Comparison of ENCODE assay signal across 14 cellular contexts in the genomic region with DNA sequence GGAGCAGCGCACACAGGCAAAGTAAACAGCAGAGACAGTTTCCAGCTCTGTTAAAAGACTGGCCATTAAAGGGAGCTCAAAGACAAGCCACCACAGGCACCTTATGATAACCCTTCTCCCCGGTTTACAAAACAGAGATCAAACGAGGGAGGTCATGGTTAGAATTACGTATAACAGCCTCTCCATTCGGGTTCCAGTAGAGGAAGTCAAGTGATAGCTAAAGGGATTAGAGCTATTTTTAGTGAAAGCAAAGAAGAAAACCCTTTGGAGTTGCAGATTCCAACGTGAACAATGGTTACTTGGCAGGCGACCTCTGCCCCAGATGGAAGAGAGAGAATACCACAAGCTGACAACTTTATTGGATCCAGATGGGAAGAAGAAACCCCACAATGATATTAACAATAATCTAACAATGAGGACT. TPM values are rescaled to one million over a fixed set of nuclear protein-coding genes. Genes with fewer than 3 reads are reported as not detected.
DNase-seq lines count a peak whose midpoint lies in the region; TF ChIP-seq lines count a peak whose summit lies in the region.
"Had no signal": no experiment of that assay in that cellular context is flagged by ENCODE, and none has a peak within 500 bp of the region (broad histone marks: within the 10 kb centered on the region; RNA-seq: fewer than 3 reads in every experiment).

No MANE protein-coding gene starts in this region.

- no peak overlapping the region for H3K9ac ChIP-seq in endodermal cell (ENCODE audit: extremely low read depth, low read length, poor library complexity, severe bottlenecking)

- no peaks in the 10 kb centered on the region for H3K27me3 ChIP-seq in endodermal cell (ENCODE audit: control insufficient read depth, insufficient read depth, low read length, poor library complexity, severe bottlenecking)

- no peaks in the 10 kb centered on the region for H3K9me3 Mint-ChIP-seq in activated CD4-positive, alpha-beta T cell treated with anti-CD3 and anti-CD28 coated beads, Interleukin-2, amount 10 ng/mL, durations not matched to agents 7 days and 5 days
- H3K9me3 Mint-ChIP-seq in endodermal cell: no peaks in the 10 kb centered on the region

- H3K4me3 ChIP-seq in endodermal cell (ENCODE audit: low read length): peak overlapping the region; percentile 9

- WGBS in endodermal cell (ENCODE audit: insufficient coverage in 1 of 2, insufficient read length in 1 of 2), 2 experiments: 29% methylated on average over 5 to 7 of the region's 7 CpGs

- TF ChIP-seq CTCF in endodermal cell (conservative IDR thresholded peaks at IDR 0.05): no peak

- no peak overlapping the region for H3K4me3 Mint-ChIP-seq in activated CD4-positive, alpha-beta T cell treated with anti-CD3 and anti-CD28 coated beads, Interleukin-2, amount 10 ng/mL, durations not matched to agents 7 days and 5 days
- H3K4me3 Mint-ChIP-seq in endodermal cell: no peak overlapping the region
- H3K4me3 Mint-ChIP-seq: H9 had no signal

- CTCF ChIA-PET in activated CD4-positive, alpha-beta T cell treated with anti-CD3 and anti-CD28 coated beads, Interleukin-2, amount 10 ng/mL, durations not matched to agents 7 days and 5 days (lab: Charles Lee): no interaction called here

- POLR2A ChIA-PET in activated CD4-positive, alpha-beta T cell treated with anti-CD3 and anti-CD28 coated beads, Interleukin-2, amount 10 ng/mL, durations not matched to agents 7 days and 5 days (lab: Charles Lee): no interaction called here

- peaks cover 2% of the 10 kb centered on the region for H3K27me3 Mint-ChIP-seq in activated CD4-positive, alpha-beta T cell treated with anti-CD3 and anti-CD28 coated beads, Interleukin-2, amount 10 ng/mL, durations not matched to agents 7 days and 5 days
- H3K27me3 Mint-ChIP-seq in endodermal cell (ENCODE audit: insufficient read depth): peaks cover 4% of the 10 kb centered on the region

- H3K4me1 ChIP-seq in endodermal cell (ENCODE audit: control insufficient read depth, insufficient read depth, low read length): peaks cover 10% of the 10 kb centered on the region
- H3K4me1 ChIP-seq: foreskin keratinocyte had no signal

- no peaks in the 10 kb centered on the region for H3K36me3 ChIP-seq in endodermal cell (ENCODE audit: control insufficient read depth, insufficient read depth, low read length)

- peak overlapping the region; percentile 45 for H3K27ac ChIP-seq in endodermal cell (ENCODE audit: low read depth, low read length)
- H3K27ac ChIP-seq: foreskin keratinocyte had no signal

- no peaks in the 10 kb centered on the region for H3K36me3 Mint-ChIP-seq in activated CD4-positive, alpha-beta T cell treated with anti-CD3 and anti-CD28 coated beads, Interleukin-2, amount 10 ng/mL, durations not matched to agents 7 days and 5 days (ENCODE audit: low read depth)
- H3K36me3 Mint-ChIP-seq in endodermal cell (ENCODE audit: low read depth): no peaks in the 10 kb centered on the region

- H3K27ac Mint-ChIP-seq in activated CD4-positive, alpha-beta T cell treated with anti-CD3 and anti-CD28 coated beads, Interleukin-2, amount 10 ng/mL, durations not matched to agents 7 days and 5 days: no peak overlapping the region
- H3K27ac Mint-ChIP-seq in endodermal cell: no peak overlapping the region
- H3K27ac Mint-ChIP-seq: H9 had no signal

- H3K4me1 Mint-ChIP-seq in activated CD4-positive, alpha-beta T cell treated with anti-CD3 and anti-CD28 coated beads, Interleukin-2, amount 10 ng/mL, durations not matched to agents 7 days and 5 days: peaks cover 10% of the 10 kb centered on the region
- peaks cover 14% of the 10 kb centered on the region for H3K4me1 Mint-ChIP-seq in endodermal cell

- H3K9me3 ChIP-seq in endodermal cell (ENCODE audit: control insufficient read depth, low read length): no peaks in the 10 kb centered on the region

- peak; percentile 15 for DNase-seq in activated CD4-positive, alpha-beta T cell treated with anti-CD3 and anti-CD28 coated beads, Interleukin-2, amount 10 ng/mL, durations not matched to agents 7 days and 5 days
- DNase-seq in activated CD4-positive, alpha-beta T cell treated with anti-CD3 and anti-CD28 coated beads for 4 hours: no peak
- DNase-seq in HuH-7 (ENCODE audit: low spot score) (peak; percentile 48), endodermal cell (no peak), non-pigmented ciliary epithelial cell (ENCODE audit: low read depth) (peak; percentile 36), 8988T (no peak), NCI-H2081 treated with DMSO at 0.1 percent for 48 hours (lab: John Stamatoyannopoulos, UW) (no peak)
- no peak for DNase-seq in stimulated activated CD8-positive, alpha-beta memory T cell treated with anti-CD3 and anti-CD28 coated beads, Interleukin-4, amount 100 ng/mL, for 48 hours
- DNase-seq: activated CD8-positive, alpha-beta memory T cell treated with anti-CD3 and anti-CD28 coated beads for 24 hours; foreskin keratinocyte; H9; mammary epithelial cell; NCI-H774 had no signal

RNA-seq across cellular contexts. Expression of a gene that starts 31.2 kb away (rescaled TPM):
- under 1 TPM; 0.87 TPM for total RNA-seq in activated CD4-positive, alpha-beta T cell treated with anti-CD3 and anti-CD28 coated beads, Interleukin-2, amount 10 ng/mL, durations not matched to agents 7 days and 5 days
- not detected for total RNA-seq in endodermal cell
- 0.32 TPM for polyA plus RNA-seq in endodermal cell (2013, experiment 1 of 2)
- polyA plus RNA-seq in endodermal cell (2013, experiment 2 of 2): 0.62 TPM
- total RNA-seq: foreskin keratinocyte, H9, pulmonary artery endothelial cell had no signal

Comparison
In these comparisons a context has a peak if more than half of its experiments do, and no peak if none do; other contexts are left out.
1. DNase-seq: peak in activated CD4-positive, alpha-beta T cell treated with anti-CD3 and anti-CD28 coated beads, Interleukin-2, amount 10 ng/mL, durations not matched to agents 7 days and 5 days (single experiment), HuH-7 (single experiment) and non-pigmented ciliary epithelial cell (single experiment); none in activated CD4-positive, alpha-beta T cell treated with anti-CD3 and anti-CD28 coated beads for 4 hours (0 of 2), endodermal cell (single experiment), 8988T (single experiment), stimulated activated CD8-positive, alpha-beta memory T cell treated with anti-CD3 and anti-CD28 coated beads, Interleukin-4, amount 100 ng/mL, for 48 hours (single experiment) and NCI-H2081 treated with DMSO at 0.1 percent for 48 hours (single experiment).